Comparison of ENCODE assay signal across 1 cellular context in the genomic region with DNA sequence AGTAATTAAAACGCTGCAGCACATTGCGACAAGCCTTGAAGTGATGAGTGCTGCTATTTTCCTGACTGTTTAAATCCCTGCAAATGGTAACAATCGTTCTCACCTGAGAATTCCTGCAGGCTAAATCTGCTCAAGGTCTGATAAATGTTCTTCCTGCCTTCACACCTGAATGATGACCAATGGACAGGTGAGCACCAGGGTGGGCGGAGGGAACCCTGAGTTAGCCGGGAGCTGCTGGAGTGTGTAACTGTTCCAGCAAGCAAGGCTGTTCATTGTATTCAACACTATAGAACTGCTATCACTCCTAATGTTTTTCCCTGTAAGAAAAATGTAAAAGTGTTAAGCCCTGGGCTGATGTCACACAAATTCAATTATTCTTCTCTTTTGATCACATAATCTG.
TF ChIP-seq lines count a peak whose summit lies in the region.

No MANE protein-coding gene starts in this region.

TF ChIP-seq in SK-N-SH, 30 proteins besides CTCF, POLR2A, EP300 and RAD21:
- TF ChIP-seq, protein P1, sequence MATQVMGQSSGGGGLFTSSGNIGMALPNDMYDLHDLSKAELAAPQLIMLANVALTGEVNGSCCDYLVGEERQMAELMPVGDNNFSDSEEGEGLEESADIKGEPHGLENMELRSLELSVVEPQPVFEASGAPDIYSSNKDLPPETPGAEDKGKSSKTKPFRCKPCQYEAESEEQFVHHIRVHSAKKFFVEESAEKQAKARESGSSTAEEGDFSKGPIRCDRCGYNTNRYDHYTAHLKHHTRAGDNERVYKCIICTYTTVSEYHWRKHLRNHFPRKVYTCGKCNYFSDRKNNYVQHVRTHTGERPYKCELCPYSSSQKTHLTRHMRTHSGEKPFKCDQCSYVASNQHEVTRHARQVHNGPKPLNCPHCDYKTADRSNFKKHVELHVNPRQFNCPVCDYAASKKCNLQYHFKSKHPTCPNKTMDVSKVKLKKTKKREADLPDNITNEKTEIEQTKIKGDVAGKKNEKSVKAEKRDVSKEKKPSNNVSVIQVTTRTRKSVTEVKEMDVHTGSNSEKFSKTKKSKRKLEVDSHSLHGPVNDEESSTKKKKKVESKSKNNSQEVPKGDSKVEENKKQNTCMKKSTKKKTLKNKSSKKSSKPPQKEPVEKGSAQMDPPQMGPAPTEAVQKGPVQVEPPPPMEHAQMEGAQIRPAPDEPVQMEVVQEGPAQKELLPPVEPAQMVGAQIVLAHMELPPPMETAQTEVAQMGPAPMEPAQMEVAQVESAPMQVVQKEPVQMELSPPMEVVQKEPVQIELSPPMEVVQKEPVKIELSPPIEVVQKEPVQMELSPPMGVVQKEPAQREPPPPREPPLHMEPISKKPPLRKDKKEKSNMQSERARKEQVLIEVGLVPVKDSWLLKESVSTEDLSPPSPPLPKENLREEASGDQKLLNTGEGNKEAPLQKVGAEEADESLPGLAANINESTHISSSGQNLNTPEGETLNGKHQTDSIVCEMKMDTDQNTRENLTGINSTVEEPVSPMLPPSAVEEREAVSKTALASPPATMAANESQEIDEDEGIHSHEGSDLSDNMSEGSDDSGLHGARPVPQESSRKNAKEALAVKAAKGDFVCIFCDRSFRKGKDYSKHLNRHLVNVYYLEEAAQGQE (IDR thresholded peaks at IDR 0.05; ENCODE audit: low read depth, low read length): no peak
- TF ChIP-seq, protein P2, sequence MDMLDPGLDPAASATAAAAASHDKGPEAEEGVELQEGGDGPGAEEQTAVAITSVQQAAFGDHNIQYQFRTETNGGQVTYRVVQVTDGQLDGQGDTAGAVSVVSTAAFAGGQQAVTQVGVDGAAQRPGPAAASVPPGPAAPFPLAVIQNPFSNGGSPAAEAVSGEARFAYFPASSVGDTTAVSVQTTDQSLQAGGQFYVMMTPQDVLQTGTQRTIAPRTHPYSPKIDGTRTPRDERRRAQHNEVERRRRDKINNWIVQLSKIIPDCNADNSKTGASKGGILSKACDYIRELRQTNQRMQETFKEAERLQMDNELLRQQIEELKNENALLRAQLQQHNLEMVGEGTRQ (IDR thresholded peaks at IDR 0.05; ENCODE audit: borderline replicate concordance, low read depth, low read length): no peak
- TF ChIP-seq TCF12 (IDR thresholded peaks at IDR 0.05): no peak
- no peak for TF ChIP-seq GABPA (IDR thresholded peaks at IDR 0.05; ENCODE audit: low read depth)
- TF ChIP-seq NRF1 (IDR thresholded peaks at IDR 0.05; ENCODE audit: low read depth, low read length): no peak
- TF ChIP-seq TEAD4 (IDR thresholded peaks at IDR 0.05; ENCODE audit: borderline replicate concordance, insufficient read depth): no peak
- no peak for TF ChIP-seq TAF1 (IDR thresholded peaks at IDR 0.05; ENCODE audit: borderline replicate concordance, low read depth, low read length)
- no peak for TF ChIP-seq GATA2 (CRISPR knock-in tag; IDR thresholded peaks at IDR 0.05)
- TF ChIP-seq, protein P3, sequence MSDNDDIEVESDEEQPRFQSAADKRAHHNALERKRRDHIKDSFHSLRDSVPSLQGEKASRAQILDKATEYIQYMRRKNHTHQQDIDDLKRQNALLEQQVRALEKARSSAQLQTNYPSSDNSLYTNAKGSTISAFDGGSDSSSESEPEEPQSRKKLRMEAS (IDR thresholded peaks at IDR 0.05; ENCODE audit: low read depth): no peak
- TF ChIP-seq, protein P4, sequence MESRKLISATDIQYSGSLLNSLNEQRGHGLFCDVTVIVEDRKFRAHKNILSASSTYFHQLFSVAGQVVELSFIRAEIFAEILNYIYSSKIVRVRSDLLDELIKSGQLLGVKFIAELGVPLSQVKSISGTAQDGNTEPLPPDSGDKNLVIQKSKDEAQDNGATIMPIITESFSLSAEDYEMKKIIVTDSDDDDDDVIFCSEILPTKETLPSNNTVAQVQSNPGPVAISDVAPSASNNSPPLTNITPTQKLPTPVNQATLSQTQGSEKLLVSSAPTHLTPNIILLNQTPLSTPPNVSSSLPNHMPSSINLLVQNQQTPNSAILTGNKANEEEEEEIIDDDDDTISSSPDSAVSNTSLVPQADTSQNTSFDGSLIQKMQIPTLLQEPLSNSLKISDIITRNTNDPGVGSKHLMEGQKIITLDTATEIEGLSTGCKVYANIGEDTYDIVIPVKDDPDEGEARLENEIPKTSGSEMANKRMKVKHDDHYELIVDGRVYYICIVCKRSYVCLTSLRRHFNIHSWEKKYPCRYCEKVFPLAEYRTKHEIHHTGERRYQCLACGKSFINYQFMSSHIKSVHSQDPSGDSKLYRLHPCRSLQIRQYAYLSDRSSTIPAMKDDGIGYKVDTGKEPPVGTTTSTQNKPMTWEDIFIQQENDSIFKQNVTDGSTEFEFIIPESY (IDR thresholded peaks at IDR 0.05; ENCODE audit: borderline replicate concordance, low read depth): no peak
- no peak for TF ChIP-seq FOSL2 (IDR thresholded peaks at IDR 0.05; ENCODE audit: borderline replicate concordance, low read depth)
- no peak for TF ChIP-seq RXRA (IDR thresholded peaks at IDR 0.05; ENCODE audit: borderline replicate concordance, low read depth)
- TF ChIP-seq RCOR1 (IDR thresholded peaks at IDR 0.05; ENCODE audit: low read length): no peak
- TF ChIP-seq, protein P5, sequence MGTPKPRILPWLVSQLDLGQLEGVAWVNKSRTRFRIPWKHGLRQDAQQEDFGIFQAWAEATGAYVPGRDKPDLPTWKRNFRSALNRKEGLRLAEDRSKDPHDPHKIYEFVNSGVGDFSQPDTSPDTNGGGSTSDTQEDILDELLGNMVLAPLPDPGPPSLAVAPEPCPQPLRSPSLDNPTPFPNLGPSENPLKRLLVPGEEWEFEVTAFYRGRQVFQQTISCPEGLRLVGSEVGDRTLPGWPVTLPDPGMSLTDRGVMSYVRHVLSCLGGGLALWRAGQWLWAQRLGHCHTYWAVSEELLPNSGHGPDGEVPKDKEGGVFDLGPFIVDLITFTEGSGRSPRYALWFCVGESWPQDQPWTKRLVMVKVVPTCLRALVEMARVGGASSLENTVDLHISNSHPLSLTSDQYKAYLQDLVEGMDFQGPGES (IDR thresholded peaks at IDR 0.05; ENCODE audit: low read depth, low read length): no peak
- TF ChIP-seq SIN3A (IDR thresholded peaks at IDR 0.05; ENCODE audit: borderline replicate concordance, low read depth, low read length): no peak
- TF ChIP-seq EZH2phosphoT487 (IDR thresholded peaks at IDR 0.05; ENCODE audit: borderline replicate concordance, low read depth): no peak
- TF ChIP-seq MXI1 (IDR thresholded peaks at IDR 0.05; ENCODE audit: low read depth, low read length): no peak
- TF ChIP-seq FOXJ3 (CRISPR knock-in tag; IDR thresholded peaks at IDR 0.05): no peak
- TF ChIP-seq JUND (IDR thresholded peaks at IDR 0.05): no peak
- TF ChIP-seq, protein P6, sequence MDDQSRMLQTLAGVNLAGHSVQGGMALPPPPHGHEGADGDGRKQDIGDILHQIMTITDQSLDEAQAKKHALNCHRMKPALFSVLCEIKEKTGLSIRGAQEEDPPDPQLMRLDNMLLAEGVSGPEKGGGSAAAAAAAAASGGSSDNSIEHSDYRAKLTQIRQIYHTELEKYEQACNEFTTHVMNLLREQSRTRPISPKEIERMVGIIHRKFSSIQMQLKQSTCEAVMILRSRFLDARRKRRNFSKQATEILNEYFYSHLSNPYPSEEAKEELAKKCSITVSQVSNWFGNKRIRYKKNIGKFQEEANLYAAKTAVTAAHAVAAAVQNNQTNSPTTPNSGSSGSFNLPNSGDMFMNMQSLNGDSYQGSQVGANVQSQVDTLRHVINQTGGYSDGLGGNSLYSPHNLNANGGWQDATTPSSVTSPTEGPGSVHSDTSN (IDR thresholded peaks at IDR 0.05): no peak
